Comparison of ENCODE assay signal across 10 cellular contexts in genomic region chr20:1467082-1467354, GRCh38. TPM values are rescaled to one million over a fixed set of nuclear protein-coding genes. Genes with fewer than 3 reads are reported as not detected.
A peak's percentile ranks its signal among the peaks of the same experiment; 100 is the strongest.
DNase-seq lines count a peak whose midpoint lies in the region; ATAC-seq, FAIRE-seq and TF ChIP-seq lines count a peak whose summit lies in the region.
"Had no signal": no experiment of that assay in that cellular context is flagged by ENCODE, and none has a peak within 500 bp of the region (broad histone marks: within the 10 kb centered on the region; RNA-seq: fewer than 3 reads in every experiment).

No MANE protein-coding gene starts in this region.

- DNase-seq in HCT116 (ENCODE audit: low read depth, low spot score): no peak
- no peak for DNase-seq in T-cell
- DNase-seq in spleen: no peak
- no peak for DNase-seq in cerebellum (ENCODE audit: low spot score)
- DNase-seq in H54 (ENCODE audit: insufficient read length, low spot score): no peak
- no peak for DNase-seq in GM12891 (ENCODE audit: insufficient read length, low spot score)
- DNase-seq in activated CD4-positive, alpha-beta T cell treated with anti-CD3 and anti-CD28 coated beads for 48 hours: no peak

- TF ChIP-seq POLR2A in HCT116 (IDR thresholded peaks at IDR 0.05; ENCODE audit: borderline replicate concordance, extremely low read depth, insufficient read depth, insufficient read length) (no peak), spleen (IDR thresholded peaks at IDR 0.05) (no peak), H54 (IDR thresholded peaks at IDR 0.05; ENCODE audit: low read depth, low read length) (no peak), GM12891 (IDR thresholded peaks at IDR 0.05; ENCODE audit: low read depth, low read length) (no peak)

- ATAC-seq in HCT116 (no peak), T-cell (replicated peaks in 1 of 4) (no peak)

- H3K36me3 ChIP-seq in HCT116 (ENCODE audit: control insufficient read depth in 1 of 2, insufficient read depth in 2 of 2, low read length in 2 of 2): peaks cover 17 to 21% of the 10 kb centered on the region in 2 experiments; a peak in 3 of 4 replicates
- H3K36me3 ChIP-seq in iPS-18a (ENCODE audit: control insufficient read depth, low read depth, low read length): peaks cover 17% of the 10 kb centered on the region
- peaks cover 0 to 54% (median 8%) of the 10 kb centered on the region in 6 donors for H3K36me3 ChIP-seq in spleen

- no peaks in the 10 kb centered on the region for H3K9me3 Mint-ChIP-seq in T-cell

- POLR2A ChIA-PET in HCT116 (lab: Charles Lee): no interaction called here
- POLR2A ChIA-PET in T-cell (lab: Charles Lee): no interaction called here

- peaks cover 46 to 52% (median 46%) of the 10 kb centered on the region in 3 donors for H3K4me1 Mint-ChIP-seq in T-cell

- H3K9me2 ChIP-seq in HCT116 (ENCODE audit: insufficient read depth): no peaks in the 10 kb centered on the region

- WGBS in spleen, 5 donors: 0 to 4% (median 1%) methylated on average over 4 to 7 of the region's 7 CpGs

- H3K4me1 ChIP-seq in HCT116 (ENCODE audit: control insufficient read depth in 1 of 2, insufficient read depth in 2 of 2, low read length in 2 of 2) (peaks cover 12 to 36% of the 10 kb centered on the region in 2 experiments), iPS-18a (ENCODE audit: control insufficient read depth, low read depth, low read length) (peaks cover 4% of the 10 kb centered on the region), spleen (peaks cover 34 to 97% (median 76%) of the 10 kb centered on the region in 6 donors)

- H3K9ac ChIP-seq in HCT116 (ENCODE audit: low read length) (no peak overlapping the region), iPS-18a (ENCODE audit: low read length) (no peak overlapping the region)

- H3K9me3 ChIP-seq in HCT116 (ENCODE audit: control insufficient read depth in 1 of 2, insufficient read depth in 1 of 2, low read depth in 1 of 2, low read length in 2 of 2) (no peaks in the 10 kb centered on the region), iPS-18a (ENCODE audit: control insufficient read depth, low read depth, low read length) (no peaks in the 10 kb centered on the region), spleen (no peaks in the 10 kb centered on the region)

- TF ChIP-seq CTCF in HCT116 (IDR thresholded peaks at IDR 0.05 in 2 of 3, conservative IDR thresholded peaks at IDR 0.05 in 1 of 3; ENCODE audit: borderline replicate concordance in 1 of 3, insufficient read depth in 1 of 3, low read depth in 2 of 3, low read length in 2 of 3) (no peak), spleen (IDR thresholded peaks at IDR 0.05 in 8 of 11, conservative IDR thresholded peaks at IDR 0.05 in 3 of 11) (peak in 6 of 11 experiments; percentile 2 to 58 (median 37))

- peaks cover 15% of the 10 kb centered on the region for H3K36me3 Mint-ChIP-seq in T-cell

- H3K27ac Mint-ChIP-seq in T-cell: peak overlapping the region; percentile 66 to 75

- no TSS peak for BruUV-seq in HCT116 (replicated peaks; lab: Mats Ljungman, UMichigan)

- H3K27me3 ChIP-seq in HCT116 (ENCODE audit: insufficient read depth, low read length) (no peaks in the 10 kb centered on the region), iPS-18a (ENCODE audit: control insufficient read depth, insufficient read depth, low read length) (no peaks in the 10 kb centered on the region), spleen (replicated peaks in 1 of 7) (no peaks in the 10 kb centered on the region)

- peak overlapping the region; percentile 59 for H3K4me2 ChIP-seq in HCT116 (ENCODE audit: low read length)

- CTCF ChIA-PET in HCT116 (lab: Charles Lee): interaction anchor here (1.0 to 2.3 kb wide), 6 partner anchors 8 to 43 kb away, joined by 3 to 18 read pairs (median 5); no protein-coding TSS in a partner anchor
- CTCF ChIA-PET in T-cell (lab: Charles Lee): interaction anchor here (0.9 to 2.7 kb wide), 6 partner anchors 19 to 1004 kb away, joined by 3 to 19 read pairs (median 4); partner anchors contain the start of gene SNRPB (in 1 of the 2)

- H3K79me2 ChIP-seq in HCT116 (ENCODE audit: insufficient read depth, low read length): peaks cover 42% of the 10 kb centered on the region

- H3K4me3 Mint-ChIP-seq in T-cell: peak overlapping the region; percentile 72 to 85 (median 82)

- RAD21 ChIA-PET in HCT116 (lab: Charles Lee; ENCODE audit: low non-redundant PET in 1 of 2, low total read pairs in 2 of 2, uncharacterized antibody in 2 of 2, unreplicated experiment in 2 of 2): interaction anchor here in 1 of 2 experiments (1.6 kb wide), 1 partner anchor 37 kb away, joined by 3 read pairs; no protein-coding TSS in a partner anchor

- peaks cover 10 to 14% of the 10 kb centered on the region in 2 donors for H3K27me3 Mint-ChIP-seq in T-cell

- no peak for TF ChIP-seq RAD21 in HCT116 (IDR thresholded peaks at IDR 0.05; ENCODE audit: low read depth)

- peaks cover 6% of the 10 kb centered on the region; the same call in 1 of the 2 replicates for H4K20me1 ChIP-seq in HCT116 (ENCODE audit: insufficient read depth)

- intact Hi-C loops in HCT116 (cut with micrococcal nuclease) (loop anchor here (2.0 to 10.0 kb wide), 3 partner anchors 140 to 348 kb away; partner anchors contain the start of genes PSMF1 and SDCBP2), spleen (cut with DNase I; ENCODE audit: low total_unique reads) (no loop called here)

- H3K4me3 ChIP-seq in HCT116 (replicated peaks in 1 of 2; ENCODE audit: low read depth in 1 of 2, low read length in 2 of 2) (peak overlapping the region; percentile 24 to 46), iPS-18a (ENCODE audit: low read length) (peak overlapping the region; percentile 2), spleen (peak overlapping the region; percentile 98 to 100 (median 100))

- H2AFZ ChIP-seq in HCT116 (ENCODE audit: low read depth, low read length, poor library complexity, severe bottlenecking): peak overlapping the region; percentile 84

- FAIRE-seq in H54 (lab: Jason Lieb, UNC) (no peak), GM12891 (lab: Jason Lieb, UNC) (no peak)
- FAIRE-seq: endometrium had no signal

- H3K27ac ChIP-seq in HCT116 (ENCODE audit: low read depth, low read length): no peak overlapping the region
- no peak overlapping the region for H3K27ac ChIP-seq in iPS-18a (ENCODE audit: low read length)
- peak overlapping the region; percentile 78 to 97 (median 92) for H3K27ac ChIP-seq in spleen

TF ChIP-seq in HCT116, 20 proteins besides CTCF, POLR2A, EP300 and RAD21:
- TF ChIP-seq JUND (IDR thresholded peaks at IDR 0.05): no peak
TF ChIP-seq in HCT116: peak in this region for 0.

TF ChIP-seq in GM12891, 5 proteins besides CTCF, POLR2A, EP300 and RAD21:
- no peak for TF ChIP-seq POU2F2 (IDR thresholded peaks at IDR 0.05; ENCODE audit: low read depth, low read length)
- no peak for TF ChIP-seq PAX5 (IDR thresholded peaks at IDR 0.05; ENCODE audit: insufficient read depth, low read length, severe bottlenecking)
- TF ChIP-seq POLR2AphosphoS5 (IDR thresholded peaks at IDR 0.05; ENCODE audit: low read depth, low read length): no peak
- TF ChIP-seq SPI1 (IDR thresholded peaks at IDR 0.05; ENCODE audit: low read depth, low read length): no peak
- no peak for TF ChIP-seq TAF1 (IDR thresholded peaks at IDR 0.05; ENCODE audit: low read depth, low read length)

RNA-seq across cellular contexts. Expression of gene NSFL1C, which starts 0.4 kb away (rescaled TPM):
- total RNA-seq in HCT116 (2021; ENCODE audit: unreplicated experiment) (93.4 TPM), T-cell (10 to 100 TPM; 56.7 to 68.7 (median 65.8) TPM), spleen (10 to 100 TPM; 64.9 to 88.5 (median 71.8) TPM), cerebellum (30.4 TPM)
- 63.5 and 78.6 TPM in 2 replicates for polyA plus RNA-seq in HCT116 (2012)
- polyA plus RNA-seq in spleen: 10 to 100 TPM; 37.1 to 51.2 (median 41.7) TPM
- 37.4 TPM for polyA plus RNA-seq in GM12891 (2012; ENCODE audit: low read depth, missing spikeins)

RNA-seq across cellular contexts. Expression of gene SIRPB2, which starts 24.2 kb away (rescaled TPM):
- total RNA-seq in HCT116 (2021; ENCODE audit: unreplicated experiment) (not detected), T-cell (under 1 TPM in 2 of 5 donors, not detected in 3; 0.09 to 0.58 TPM), spleen (10 to 100 TPM; 27.3 to 92.2 (median 42.1) TPM), cerebellum (1.00 TPM)
- polyA plus RNA-seq in HCT116 (2012): not detected in 2 replicates
- polyA plus RNA-seq in spleen: 1 to 10 TPM; 2.1 to 4.7 (median 2.2) TPM
- not detected for polyA plus RNA-seq in GM12891 (2012; ENCODE audit: low read depth, missing spikeins)
- total RNA-seq: T-helper 2 cell treated with Interferon-gamma antibody and Interleukin-4, amounts not matched to agents 100 ng/mL and 5 ng/mL, for 36 hours had no signal

Comparison
In these comparisons a context has a peak if more than half of its experiments do, and no peak if none do; other contexts are left out.
1. H3K27ac ChIP-seq: peak in spleen (8 of 8); none in HCT116 (single experiment) and iPS-18a (single experiment).
2. H3K4me3 ChIP-seq: peak in every context shown above with its lines; median percentile 100 in spleen; 35 in HCT116; 2 in iPS-18a.
3. CTCF ChIP-seq: peak in spleen (6 of 11); none in HCT116 (0 of 3).
4. RNA of gene SIRPB2, which starts 24.2 kb away (total RNA-seq): 27.3 to 92.2 TPM in spleen; 1.00 TPM in cerebellum (single experiment), 0.09 to 0.58 TPM in T-cell and not detected in HCT116 (single experiment); every median in the first group is over 10 times any median in the second.